ENCODE assay signal across 9 cellular contexts in the genomic region with DNA sequence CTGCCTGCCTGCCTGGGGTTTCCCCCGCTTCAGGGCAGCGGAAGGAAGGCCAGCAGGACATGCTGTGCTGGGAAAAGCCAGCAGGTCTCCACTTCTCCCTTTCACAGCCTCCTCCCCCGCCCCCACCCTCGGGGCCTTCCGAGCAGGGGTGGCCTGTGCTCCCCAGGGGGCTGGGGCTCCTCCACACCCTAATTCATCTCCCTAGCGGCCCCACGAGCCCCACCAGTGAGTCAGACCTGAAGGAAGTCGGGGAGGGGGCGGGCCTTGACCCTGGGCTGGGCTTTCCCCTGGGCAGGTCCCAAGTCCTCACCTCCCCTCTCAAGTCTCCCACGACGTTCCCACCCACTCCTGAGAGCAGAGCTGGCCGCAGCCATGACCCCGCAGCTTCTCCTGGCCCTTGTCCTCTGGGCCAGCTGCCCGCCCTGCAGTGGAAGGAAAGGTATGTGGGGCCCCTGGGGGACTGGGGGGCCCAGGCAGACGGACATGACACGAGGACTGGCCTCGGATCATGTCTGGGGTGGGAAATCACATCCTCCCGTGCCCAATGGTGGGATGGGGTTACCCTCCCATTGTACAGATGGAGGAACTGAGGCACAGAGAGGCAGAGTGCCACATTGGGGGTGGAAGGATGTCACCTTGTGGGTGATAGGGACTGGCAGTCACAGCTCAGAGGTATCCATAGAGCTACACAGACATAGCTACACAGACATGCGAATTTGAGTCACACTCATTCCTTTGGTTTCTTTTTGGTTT. TPM values are rescaled to one million over a fixed set of nuclear protein-coding genes. Genes with fewer than 3 reads are reported as not detected.
DNase-seq lines count a peak whose midpoint lies in the region; ATAC-seq and TF ChIP-seq lines count a peak whose summit lies in the region.
"Had no signal": no experiment of that assay in that cellular context is flagged by ENCODE, and none has a peak within 500 bp of the region (broad histone marks: within the 10 kb centered on the region; RNA-seq: fewer than 3 reads in every experiment).

A gene (plus strand): TSS at position 345 of the 753 bp plus-strand sequence. CDS start 28 bp downstream, at position 373.

- POLR2A ChIA-PET in GM10248 (lab: Yijun Ruan, JAX), result interaction anchor here (0.6 to 2.4 kb wide), 2 partner anchors 11 to 170 kb away, joined by 4 to 20 read pairs; no protein-coding TSS in a partner anchor

- H3K27me3 ChIP-seq in mesendoderm (ENCODE audit: insufficient read depth, low read length, poor library complexity) (no peaks in the 10 kb centered on the region), ovary (no peaks in the 10 kb centered on the region)

- no peak within 1 kb of the TSS for H4K5ac ChIP-seq in mesendoderm (ENCODE audit: low read length)

- H3K4me2 ChIP-seq in mesendoderm (ENCODE audit: low read length), result no peak within 1 kb of the TSS

- H3K27ac ChIP-seq in mesendoderm (ENCODE audit: low read depth, low read length) (no peak within 1 kb of the TSS), ovary (no peak within 1 kb of the TSS)

- H3K18ac ChIP-seq in mesendoderm (ENCODE audit: low read length), result no peak within 1 kb of the TSS

- H3K79me1 ChIP-seq in mesendoderm (ENCODE audit: low read length), result no peaks in the 10 kb centered on the region

- peak within 1 kb of the TSS; percentile 65 for H3K56ac ChIP-seq in mesendoderm (ENCODE audit: low read length)

- TF ChIP-seq EP300 in Ishikawa (IDR thresholded peaks at IDR 0.05; ENCODE audit: borderline replicate concordance), result no peak
- no peak for TF ChIP-seq EP300 in ovary (IDR thresholded peaks at IDR 0.05)

- H3K9me3 ChIP-seq in ovary, result no peaks in the 10 kb centered on the region

- H2BK5ac ChIP-seq in mesendoderm (ENCODE audit: low read length), result no peak within 1 kb of the TSS

- CTCF ChIA-PET in GM10248 (lab: Yijun Ruan, JAX), result interaction anchor here (1.0 to 2.2 kb wide), 6 partner anchors 8 to 241 kb away, joined by 3 to 11 read pairs (median 4); a partner anchor contains a TSS

- DNase-seq in GM10248 (ENCODE audit: extremely low spot score) (peak; percentile 89), astrocyte of the hippocampus (ENCODE audit: low read depth, low spot score) (peak; percentile 76), mesendoderm (peak; percentile 51), ovary (no peak), putamen (ENCODE audit: low spot score) (no peak), NCI-H2029 treated with DMSO at 0.1 percent for 48 hours (lab: John Stamatoyannopoulos, UW) (no peak)

- peak within 1 kb of the TSS; percentile 15 for H3K23ac ChIP-seq in mesendoderm (ENCODE audit: low read length)

- H4K8ac ChIP-seq in mesendoderm (ENCODE audit: low read depth, low read length), result no peak within 1 kb of the TSS

- intact Hi-C loops in ovary (cut with DNase I), result no loop called here

- no CpG with 5 or more reads among the region's 19 CpGs for WGBS in mesendoderm (ENCODE audit: extremely low coverage, insufficient coverage, low lambda C conversion rate)
- 6 to 9% (median 8%) methylated on average over 18 to 19 of the region's 19 CpGs for WGBS in ovary, 3 donors

- no peaks in the 10 kb centered on the region for H3K79me2 ChIP-seq in mesendoderm (ENCODE audit: control insufficient read depth, insufficient read depth, low read length)

- no peak within 1 kb of the TSS for H3K4ac ChIP-seq in mesendoderm (ENCODE audit: low read depth, low read length)

- TF ChIP-seq RAD21 in Ishikawa (IDR thresholded peaks at IDR 0.05; ENCODE audit: low read depth), result no peak

- no peak within 1 kb of the TSS for H2BK120ac ChIP-seq in mesendoderm (ENCODE audit: low read depth, low read length)

- H2BK15ac ChIP-seq in mesendoderm (replicated peaks; ENCODE audit: low read depth), result no peak within 1 kb of the TSS

- ATAC-seq in GM21515 (IDR thresholded peaks at IDR 0.05; ENCODE audit: unreplicated experiment), result peak; percentile 60

- H3K36me3 ChIP-seq in mesendoderm (ENCODE audit: control insufficient read depth, insufficient read depth, low read length) (no peaks in the 10 kb centered on the region), ovary (no peaks in the 10 kb centered on the region)

- no peak for TF ChIP-seq CTCF in GM10248 (IDR thresholded peaks at IDR 0.05; ENCODE audit: control extremely low read depth, extremely low read depth, low read depth, missing control alignments)
- TF ChIP-seq CTCF in ovary (IDR thresholded peaks at IDR 0.05), result no peak

- no peak for TF ChIP-seq POLR2A in ovary (IDR thresholded peaks at IDR 0.05)

- H3K4me3 ChIP-seq in mesendoderm (ENCODE audit: low read length) (no peak within 1 kb of the TSS), ovary (no peak within 1 kb of the TSS)

- no peaks in the 10 kb centered on the region for H3K4me1 ChIP-seq in mesendoderm (ENCODE audit: control insufficient read depth, low read depth, low read length)
- no peaks in the 10 kb centered on the region for H3K4me1 ChIP-seq in ovary (ENCODE audit: insufficient read depth)

- peak within 1 kb of the TSS; percentile 9 for H3K9ac ChIP-seq in mesendoderm (ENCODE audit: low read length)

- H2AK5ac ChIP-seq in mesendoderm (ENCODE audit: low read length), result no peak within 1 kb of the TSS

TF ChIP-seq in Ishikawa, 13 proteins besides CTCF, POLR2A, EP300 and RAD21:
- TF ChIP-seq YY1 (IDR thresholded peaks at IDR 0.05; ENCODE audit: low read depth), result no peak
- TF ChIP-seq, protein P1, sequence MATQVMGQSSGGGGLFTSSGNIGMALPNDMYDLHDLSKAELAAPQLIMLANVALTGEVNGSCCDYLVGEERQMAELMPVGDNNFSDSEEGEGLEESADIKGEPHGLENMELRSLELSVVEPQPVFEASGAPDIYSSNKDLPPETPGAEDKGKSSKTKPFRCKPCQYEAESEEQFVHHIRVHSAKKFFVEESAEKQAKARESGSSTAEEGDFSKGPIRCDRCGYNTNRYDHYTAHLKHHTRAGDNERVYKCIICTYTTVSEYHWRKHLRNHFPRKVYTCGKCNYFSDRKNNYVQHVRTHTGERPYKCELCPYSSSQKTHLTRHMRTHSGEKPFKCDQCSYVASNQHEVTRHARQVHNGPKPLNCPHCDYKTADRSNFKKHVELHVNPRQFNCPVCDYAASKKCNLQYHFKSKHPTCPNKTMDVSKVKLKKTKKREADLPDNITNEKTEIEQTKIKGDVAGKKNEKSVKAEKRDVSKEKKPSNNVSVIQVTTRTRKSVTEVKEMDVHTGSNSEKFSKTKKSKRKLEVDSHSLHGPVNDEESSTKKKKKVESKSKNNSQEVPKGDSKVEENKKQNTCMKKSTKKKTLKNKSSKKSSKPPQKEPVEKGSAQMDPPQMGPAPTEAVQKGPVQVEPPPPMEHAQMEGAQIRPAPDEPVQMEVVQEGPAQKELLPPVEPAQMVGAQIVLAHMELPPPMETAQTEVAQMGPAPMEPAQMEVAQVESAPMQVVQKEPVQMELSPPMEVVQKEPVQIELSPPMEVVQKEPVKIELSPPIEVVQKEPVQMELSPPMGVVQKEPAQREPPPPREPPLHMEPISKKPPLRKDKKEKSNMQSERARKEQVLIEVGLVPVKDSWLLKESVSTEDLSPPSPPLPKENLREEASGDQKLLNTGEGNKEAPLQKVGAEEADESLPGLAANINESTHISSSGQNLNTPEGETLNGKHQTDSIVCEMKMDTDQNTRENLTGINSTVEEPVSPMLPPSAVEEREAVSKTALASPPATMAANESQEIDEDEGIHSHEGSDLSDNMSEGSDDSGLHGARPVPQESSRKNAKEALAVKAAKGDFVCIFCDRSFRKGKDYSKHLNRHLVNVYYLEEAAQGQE (IDR thresholded peaks at IDR 0.05; ENCODE audit: low read depth), result no peak
- TF ChIP-seq, protein P2, sequence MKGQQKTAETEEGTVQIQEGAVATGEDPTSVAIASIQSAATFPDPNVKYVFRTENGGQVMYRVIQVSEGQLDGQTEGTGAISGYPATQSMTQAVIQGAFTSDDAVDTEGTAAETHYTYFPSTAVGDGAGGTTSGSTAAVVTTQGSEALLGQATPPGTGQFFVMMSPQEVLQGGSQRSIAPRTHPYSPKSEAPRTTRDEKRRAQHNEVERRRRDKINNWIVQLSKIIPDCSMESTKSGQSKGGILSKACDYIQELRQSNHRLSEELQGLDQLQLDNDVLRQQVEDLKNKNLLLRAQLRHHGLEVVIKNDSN (IDR thresholded peaks at IDR 0.05), result no peak
- TF ChIP-seq, protein P3, sequence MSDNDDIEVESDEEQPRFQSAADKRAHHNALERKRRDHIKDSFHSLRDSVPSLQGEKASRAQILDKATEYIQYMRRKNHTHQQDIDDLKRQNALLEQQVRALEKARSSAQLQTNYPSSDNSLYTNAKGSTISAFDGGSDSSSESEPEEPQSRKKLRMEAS (IDR thresholded peaks at IDR 0.05), result no peak
- TF ChIP-seq TAF1 (IDR thresholded peaks at IDR 0.05; ENCODE audit: low read depth), result no peak
- peak; percentile 73; the same call in 1 of the 2 replicates for TF ChIP-seq ZBTB7A (IDR thresholded peaks at IDR 0.05; ENCODE audit: low read depth)
- no peak for TF ChIP-seq CEBPB (IDR thresholded peaks at IDR 0.05)
- TF ChIP-seq EGR1 (IDR thresholded peaks at IDR 0.05), result no peak

RNA-seq across cellular contexts. Expression of the gene that starts here (rescaled TPM):
- 0.55 TPM for polyA plus RNA-seq in mesendoderm (2013, experiment 1 of 2)
- 0.67 TPM for polyA plus RNA-seq in mesendoderm (2013, experiment 2 of 2)
- 1 to 10 TPM in 5 of 7 donors, under 1 TPM in 1, not detected in 1; 0.58 to 6.6 (median 2.0) TPM for total RNA-seq in ovary
- 1 to 10 TPM in 1 of 2 donors, under 1 TPM in 1; 0.90 to 1.1 TPM for polyA plus RNA-seq in ovary
- polyA plus RNA-seq: neural cell had no signal

Comparison
In these comparisons a context has a peak if more than half of its experiments do, and no peak if none do; other contexts are left out.
1. DNase-seq: peak in GM10248 (single experiment), astrocyte of the hippocampus (single experiment) and mesendoderm (single experiment); none in ovary (0 of 5), putamen (single experiment) and NCI-H2029 treated with DMSO at 0.1 percent for 48 hours (single experiment).